Comparison of ENCODE assay signal across 8 cellular contexts in the genomic region with DNA sequence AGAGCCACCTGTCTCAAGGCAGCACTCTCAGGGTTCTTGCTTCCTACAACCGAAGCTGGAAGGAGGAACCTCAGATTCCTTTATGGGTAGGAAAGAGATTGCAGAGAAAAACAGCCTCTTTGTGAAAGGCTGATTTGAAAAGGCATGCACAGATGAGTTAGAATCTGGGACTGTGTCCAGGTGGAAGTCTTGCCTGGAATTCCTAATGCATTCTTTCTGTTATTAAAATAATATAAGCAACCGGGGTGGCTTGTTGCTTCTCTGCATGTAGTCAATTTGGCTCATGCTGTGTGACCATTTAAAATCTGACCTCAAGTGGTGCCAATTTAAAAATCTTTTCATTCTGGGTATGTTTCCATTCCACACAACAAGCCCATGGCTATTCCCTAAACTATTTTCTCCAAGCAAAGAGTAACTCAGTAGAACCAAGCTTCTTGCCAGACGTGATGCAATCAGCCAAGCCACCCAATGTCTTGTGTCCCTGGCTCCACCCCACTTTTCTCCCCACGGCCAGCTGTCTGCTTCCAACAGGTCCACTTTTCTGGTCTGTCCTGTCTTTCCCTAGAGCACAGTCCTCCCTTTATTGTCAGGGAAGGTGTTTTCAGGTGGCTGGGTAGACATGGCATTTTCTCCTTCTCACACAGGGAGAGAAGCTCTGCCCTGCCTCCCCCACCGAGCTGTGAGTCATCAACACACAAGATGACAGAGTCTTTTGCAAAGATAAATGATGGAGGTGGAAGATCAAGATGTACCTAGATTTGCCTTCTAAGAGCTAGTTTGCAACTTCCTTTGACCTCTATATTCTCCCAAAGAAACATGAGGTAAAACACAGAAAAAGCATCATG.
DNase-seq lines count a peak whose midpoint lies in the region; ATAC-seq and TF ChIP-seq lines count a peak whose summit lies in the region.

No MANE protein-coding gene starts in this region.

- H3K4me3 ChIP-seq in gastroesophageal sphincter (no peak overlapping the region), skeletal muscle satellite cell (ENCODE audit: low read length) (peak overlapping the region; percentile 47)

- no peak for TF ChIP-seq POLR2A in gastroesophageal sphincter (IDR thresholded peaks at IDR 0.05)

- H3K4me1 ChIP-seq in gastroesophageal sphincter (peaks cover 19 to 42% (median 19%) of the 10 kb centered on the region in 3 donors), skeletal muscle satellite cell (ENCODE audit: control insufficient read depth, insufficient read depth, low read length) (peaks cover 49% of the 10 kb centered on the region)

- peak in 1 of 4 experiments; percentile 1 for TF ChIP-seq CTCF in gastroesophageal sphincter (IDR thresholded peaks at IDR 0.05)

- H3K9ac ChIP-seq in skeletal muscle satellite cell (ENCODE audit: low read depth, low read length), result peak overlapping the region; percentile 16

- peak overlapping the region; percentile 83 to 97 (median 86) for H3K27ac ChIP-seq in gastroesophageal sphincter

- H3K4me2 ChIP-seq in skeletal muscle satellite cell (ENCODE audit: low read length), result peak overlapping the region; percentile 71

- WGBS in gastroesophageal sphincter (ENCODE audit: low coverage in 1 of 2), 2 donors, result 7 to 15% methylated on average over 2 to 4 of the region's 5 CpGs

- DNase-seq in DMS53 (lab: John Stamatoyannopoulos, UW) (peak; percentile 27), DMS53 treated with DMSO at 0.1 percent for 48 hours (lab: John Stamatoyannopoulos, UW; ENCODE audit: unreplicated experiment) (no peak), activated T-cell treated with anti-CD3 and anti-CD28 coated beads for 4 hours (peak; percentile 51), amniotic stem cell (lab: John Stamatoyannopoulos, UW) (no peak), NCI-H2171 (lab: John Stamatoyannopoulos, UW) (no peak)

- no peak for TF ChIP-seq EP300 in gastroesophageal sphincter (IDR thresholded peaks at IDR 0.05)

- no peaks in the 10 kb centered on the region for H3K27me3 ChIP-seq in gastroesophageal sphincter
- no peaks in the 10 kb centered on the region for H3K27me3 ChIP-seq in skeletal muscle satellite cell (ENCODE audit: control insufficient read depth, insufficient read depth, low read length)

- H3K36me3 ChIP-seq in gastroesophageal sphincter, result no peaks in the 10 kb centered on the region
- H3K36me3 ChIP-seq in skeletal muscle satellite cell (ENCODE audit: insufficient read depth, low read length), result no peaks in the 10 kb centered on the region

- H3K9me3 ChIP-seq in gastroesophageal sphincter (no peaks in the 10 kb centered on the region), skeletal muscle satellite cell (replicated peaks; ENCODE audit: low read length) (no peaks in the 10 kb centered on the region)

- peak; percentile 85 for ATAC-seq in gastroesophageal sphincter
- ATAC-seq in HG02759 (IDR thresholded peaks at IDR 0.05; ENCODE audit: unreplicated experiment), result no peak

Comparison
In these comparisons a context has a peak if more than half of its experiments do, and no peak if none do; other contexts are left out.
1. DNase-seq: peak in DMS53 (single experiment) and activated T-cell treated with anti-CD3 and anti-CD28 coated beads for 4 hours (single experiment); none in DMS53 treated with DMSO at 0.1 percent for 48 hours (single experiment), amniotic stem cell (single experiment) and NCI-H2171 (single experiment).